10 cellular contexts compared by ENCODE assay signal in genomic region chr3:114453296-114453888, GRCh38.
A peak's percentile ranks its signal among the peaks of the same experiment; 100 is the strongest.
DNase-seq lines count a peak whose midpoint lies in the region; ATAC-seq and TF ChIP-seq lines count a peak whose summit lies in the region.
"Had no signal": no experiment of that assay in that cellular context is flagged by ENCODE, and none has a peak within 500 bp of the region (broad histone marks: within the 10 kb centered on the region; RNA-seq: fewer than 3 reads in every experiment).

No MANE protein-coding gene starts in this region.

- H3K9ac ChIP-seq in iPS-18a (ENCODE audit: low read length), result no peak overlapping the region

- intact Hi-C loops in activated CD8-positive, alpha-beta T cell treated with anti-CD3 and anti-CD28 coated beads for 36 hours (cut with micrococcal nuclease), result no loop called here
- intact Hi-C loops in testis (cut with DNase I; ENCODE audit: low total_unique reads), result no loop called here

- H3K4me1 Mint-ChIP-seq in activated CD8-positive, alpha-beta T cell treated with anti-CD3 and anti-CD28 coated beads for 36 hours (ENCODE audit: low read depth), result peaks cover 13% of the 10 kb centered on the region
- no peaks in the 10 kb centered on the region for H3K4me1 Mint-ChIP-seq in activated CD8-positive, alpha-beta T cell treated with anti-CD3 and anti-CD28 coated beads, Interleukin-2, amount 10 ng/mL, durations not matched to agents 7 days and 5 days (ENCODE audit: low read depth)

- DNase-seq in activated CD8-positive, alpha-beta T cell treated with anti-CD3 and anti-CD28 coated beads for 36 hours, result no peak
- DNase-seq in activated CD8-positive, alpha-beta T cell treated with anti-CD3 and anti-CD28 coated beads, Interleukin-2, amount 10 ng/mL, durations not matched to agents 7 days and 5 days, result no peak
- DNase-seq in testis (no peak), erythroblast (lab: John Stamatoyannopoulos, UW) (no peak), foreskin keratinocyte (no peak)

- H3K27ac ChIP-seq in VCaP (peak overlapping the region; percentile 99), iPS-18a (ENCODE audit: low read length) (no peak overlapping the region), testis (peak overlapping the region; percentile 81 to 86), foreskin keratinocyte (no peak overlapping the region)

- WGBS in testis, 2 donors, result 25 to 37% methylated on average over 3 of the region's 3 CpGs

- H3K4me3 ChIP-seq in iPS-18a (ENCODE audit: low read length) (peak overlapping the region; percentile 65), testis (peak overlapping the region; percentile 22 to 50)

- H3K27me3 Mint-ChIP-seq in activated CD8-positive, alpha-beta T cell treated with anti-CD3 and anti-CD28 coated beads for 36 hours, result peaks cover 1% of the 10 kb centered on the region
- H3K27me3 Mint-ChIP-seq in activated CD8-positive, alpha-beta T cell treated with anti-CD3 and anti-CD28 coated beads, Interleukin-2, amount 10 ng/mL, durations not matched to agents 7 days and 5 days (ENCODE audit: low read depth), result peaks cover 2% of the 10 kb centered on the region

- TF ChIP-seq CTCF in activated CD8-positive, alpha-beta T cell treated with anti-CD3 and anti-CD28 coated beads for 36 hours (IDR thresholded peaks at IDR 0.05), result no peak
- TF ChIP-seq CTCF in VCaP (conservative IDR thresholded peaks at IDR 0.05) (no peak), testis (IDR thresholded peaks at IDR 0.05) (no peak), foreskin keratinocyte (conservative IDR thresholded peaks at IDR 0.05) (no peak)

- H3K4me3 Mint-ChIP-seq in activated CD8-positive, alpha-beta T cell treated with anti-CD3 and anti-CD28 coated beads for 36 hours, result peak overlapping the region; percentile 58
- no peak overlapping the region for H3K4me3 Mint-ChIP-seq in activated CD8-positive, alpha-beta T cell treated with anti-CD3 and anti-CD28 coated beads, Interleukin-2, amount 10 ng/mL, durations not matched to agents 7 days and 5 days
- H3K4me3 Mint-ChIP-seq: activated T-helper 1 cell treated with anti-CD3 and anti-CD28 coated beads, Interleukin-12 subunit alpha, Interleukin-12 subunit beta, Interleukin-2, Interleukin-4 antibody, amounts not matched to agents 30 ng/mL and 10 ng/mL and 1 ng/mL, durations not matched to agents 14 hours and 24 hours and 36 hours had no signal

- CTCF ChIA-PET in activated CD8-positive, alpha-beta T cell treated with anti-CD3 and anti-CD28 coated beads for 36 hours (lab: Charles Lee), result no interaction called here
- CTCF ChIA-PET in activated CD8-positive, alpha-beta T cell treated with anti-CD3 and anti-CD28 coated beads, Interleukin-2, amount 10 ng/mL, durations not matched to agents 7 days and 5 days (lab: Charles Lee), result interaction anchor here (0.7 to 1.1 kb wide), 2 partner anchors 34 to 159 kb away, joined by 3 read pairs; no protein-coding TSS in a partner anchor

- H3K9me3 ChIP-seq in iPS-18a (ENCODE audit: control insufficient read depth, low read depth, low read length), result no peaks in the 10 kb centered on the region
- no peaks in the 10 kb centered on the region for H3K9me3 ChIP-seq in testis
- H3K9me3 ChIP-seq: left lung had no signal

- H3K36me3 Mint-ChIP-seq in activated CD8-positive, alpha-beta T cell treated with anti-CD3 and anti-CD28 coated beads for 36 hours (ENCODE audit: low read depth), result no peaks in the 10 kb centered on the region
- H3K36me3 Mint-ChIP-seq in activated CD8-positive, alpha-beta T cell treated with anti-CD3 and anti-CD28 coated beads, Interleukin-2, amount 10 ng/mL, durations not matched to agents 7 days and 5 days (ENCODE audit: low read depth), result no peaks in the 10 kb centered on the region

- no peak for TF ChIP-seq POLR2A in testis (IDR thresholded peaks at IDR 0.05)
- no peak for TF ChIP-seq POLR2A in erythroblast (IDR thresholded peaks at IDR 0.05; ENCODE audit: low read length)

- peaks cover 8% of the 10 kb centered on the region for H3K27me3 ChIP-seq in iPS-18a (ENCODE audit: control insufficient read depth, insufficient read depth, low read length)
- no peaks in the 10 kb centered on the region for H3K27me3 ChIP-seq in testis
- peaks cover 26% of the 10 kb centered on the region for H3K27me3 ChIP-seq in foreskin keratinocyte
- H3K27me3 ChIP-seq: left lung had no signal

- H3K4me1 ChIP-seq in iPS-18a (ENCODE audit: control insufficient read depth, low read depth, low read length) (peaks cover 22% of the 10 kb centered on the region), testis (peaks cover 13% of the 10 kb centered on the region), foreskin keratinocyte (no peaks in the 10 kb centered on the region)

- POLR2A ChIA-PET in activated CD8-positive, alpha-beta T cell treated with anti-CD3 and anti-CD28 coated beads for 36 hours (lab: Charles Lee), result interaction anchor here (1.1 kb wide), 1 partner anchor 9 kb away, joined by 3 read pairs; no protein-coding TSS in a partner anchor
- POLR2A ChIA-PET in activated CD8-positive, alpha-beta T cell treated with anti-CD3 and anti-CD28 coated beads, Interleukin-2, amount 10 ng/mL, durations not matched to agents 7 days and 5 days (lab: Charles Lee), result interaction anchor here (0.6 kb wide), 1 partner anchor 91 kb away, joined by 4 read pairs; no protein-coding TSS in a partner anchor

- no peak for ATAC-seq in activated CD8-positive, alpha-beta T cell treated with anti-CD3 and anti-CD28 coated beads for 36 hours
- no peak for ATAC-seq in activated CD8-positive, alpha-beta T cell treated with anti-CD3 and anti-CD28 coated beads, Interleukin-2, amount 10 ng/mL, durations not matched to agents 7 days and 5 days
- ATAC-seq in foreskin keratinocyte, result no peak
- ATAC-seq in GM21717 (IDR thresholded peaks at IDR 0.05; ENCODE audit: unreplicated experiment), result no peak

- no peaks in the 10 kb centered on the region for H3K9me3 Mint-ChIP-seq in activated CD8-positive, alpha-beta T cell treated with anti-CD3 and anti-CD28 coated beads for 36 hours
- H3K9me3 Mint-ChIP-seq in activated CD8-positive, alpha-beta T cell treated with anti-CD3 and anti-CD28 coated beads, Interleukin-2, amount 10 ng/mL, durations not matched to agents 7 days and 5 days (ENCODE audit: insufficient read depth), result no peaks in the 10 kb centered on the region
- H3K9me3 Mint-ChIP-seq: activated T-helper 1 cell treated with anti-CD3 and anti-CD28 coated beads, Interleukin-12 subunit alpha, Interleukin-12 subunit beta, Interleukin-2, Interleukin-4 antibody, amounts not matched to agents 30 ng/mL and 10 ng/mL and 1 ng/mL, durations not matched to agents 14 hours and 24 hours and 36 hours had no signal

- H3K36me3 ChIP-seq in iPS-18a (ENCODE audit: control insufficient read depth, low read depth, low read length) (no peaks in the 10 kb centered on the region), testis (ENCODE audit: low read depth, missing control alignments) (no peaks in the 10 kb centered on the region)
- H3K36me3 ChIP-seq: left lung had no signal

- no peak overlapping the region for H3K27ac Mint-ChIP-seq in activated CD8-positive, alpha-beta T cell treated with anti-CD3 and anti-CD28 coated beads for 36 hours
- H3K27ac Mint-ChIP-seq in activated CD8-positive, alpha-beta T cell treated with anti-CD3 and anti-CD28 coated beads, Interleukin-2, amount 10 ng/mL, durations not matched to agents 7 days and 5 days, result no peak overlapping the region
- H3K27ac Mint-ChIP-seq: activated T-helper 1 cell treated with anti-CD3 and anti-CD28 coated beads, Interleukin-12 subunit alpha, Interleukin-12 subunit beta, Interleukin-2, Interleukin-4 antibody, amounts not matched to agents 30 ng/mL and 10 ng/mL and 1 ng/mL, durations not matched to agents 14 hours and 24 hours and 36 hours had no signal

Comparison
In these comparisons a context has a peak if more than half of its experiments do, and no peak if none do; other contexts are left out.
1. H3K27ac ChIP-seq: peak in VCaP (single experiment) and testis (2 of 2); none in iPS-18a (single experiment) and foreskin keratinocyte (single experiment).